1 cellular context compared by ENCODE assay signal in the genomic region with DNA sequence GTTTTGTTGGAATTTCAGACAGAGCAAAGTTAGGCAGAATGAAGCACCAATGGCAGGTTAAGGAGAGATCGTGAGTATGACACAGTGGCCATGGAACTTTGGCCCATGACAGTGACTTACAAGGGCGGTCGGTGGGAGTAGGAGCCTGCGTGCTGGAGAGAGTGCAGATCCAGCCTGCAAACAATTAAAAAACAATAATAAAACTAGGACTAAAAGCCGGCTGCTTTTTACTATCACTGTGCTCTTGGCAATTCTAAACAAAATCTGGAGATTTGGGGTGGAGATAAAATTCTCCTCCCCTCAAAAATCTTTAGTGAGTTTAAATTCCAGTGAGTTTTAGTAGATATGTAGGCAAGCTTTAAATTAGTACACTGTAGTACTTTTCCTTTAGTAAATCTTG.
A peak's percentile ranks its signal among the peaks of the same experiment; 100 is the strongest.
TF ChIP-seq lines count a peak whose summit lies in the region.

No MANE protein-coding gene starts in this region.

TF ChIP-seq in SK-N-SH, 30 proteins besides CTCF, POLR2A, EP300 and RAD21 (continued from another document):
- TF ChIP-seq EZH2phosphoT487 (IDR thresholded peaks at IDR 0.05; ENCODE audit: borderline replicate concordance, low read depth) (no peak), CHD2 (IDR thresholded peaks at IDR 0.05; ENCODE audit: low read length, partially characterized antibody) (peak; percentile 9), SMC3 (IDR thresholded peaks at IDR 0.05; ENCODE audit: low read depth, low read length) (no peak), MXI1 (IDR thresholded peaks at IDR 0.05; ENCODE audit: low read depth, low read length) (peak; percentile 23; the same call in 1 of the 2 replicates), MEF2A (IDR thresholded peaks at IDR 0.05; ENCODE audit: borderline replicate concordance, low read depth) (no peak), FOXM1 (IDR thresholded peaks at IDR 0.05; ENCODE audit: low read depth) (no peak), FOSL2 (IDR thresholded peaks at IDR 0.05; ENCODE audit: borderline replicate concordance, low read depth) (no peak), RCOR1 (IDR thresholded peaks at IDR 0.05; ENCODE audit: low read length) (no peak; the same call in 1 of the 2 replicates), GATA2 (CRISPR knock-in tag; IDR thresholded peaks at IDR 0.05) (no peak)
- TF ChIP-seq, protein P1, sequence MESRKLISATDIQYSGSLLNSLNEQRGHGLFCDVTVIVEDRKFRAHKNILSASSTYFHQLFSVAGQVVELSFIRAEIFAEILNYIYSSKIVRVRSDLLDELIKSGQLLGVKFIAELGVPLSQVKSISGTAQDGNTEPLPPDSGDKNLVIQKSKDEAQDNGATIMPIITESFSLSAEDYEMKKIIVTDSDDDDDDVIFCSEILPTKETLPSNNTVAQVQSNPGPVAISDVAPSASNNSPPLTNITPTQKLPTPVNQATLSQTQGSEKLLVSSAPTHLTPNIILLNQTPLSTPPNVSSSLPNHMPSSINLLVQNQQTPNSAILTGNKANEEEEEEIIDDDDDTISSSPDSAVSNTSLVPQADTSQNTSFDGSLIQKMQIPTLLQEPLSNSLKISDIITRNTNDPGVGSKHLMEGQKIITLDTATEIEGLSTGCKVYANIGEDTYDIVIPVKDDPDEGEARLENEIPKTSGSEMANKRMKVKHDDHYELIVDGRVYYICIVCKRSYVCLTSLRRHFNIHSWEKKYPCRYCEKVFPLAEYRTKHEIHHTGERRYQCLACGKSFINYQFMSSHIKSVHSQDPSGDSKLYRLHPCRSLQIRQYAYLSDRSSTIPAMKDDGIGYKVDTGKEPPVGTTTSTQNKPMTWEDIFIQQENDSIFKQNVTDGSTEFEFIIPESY (IDR thresholded peaks at IDR 0.05; ENCODE audit: borderline replicate concordance, low read depth) = no peak
